In the genomic region with DNA sequence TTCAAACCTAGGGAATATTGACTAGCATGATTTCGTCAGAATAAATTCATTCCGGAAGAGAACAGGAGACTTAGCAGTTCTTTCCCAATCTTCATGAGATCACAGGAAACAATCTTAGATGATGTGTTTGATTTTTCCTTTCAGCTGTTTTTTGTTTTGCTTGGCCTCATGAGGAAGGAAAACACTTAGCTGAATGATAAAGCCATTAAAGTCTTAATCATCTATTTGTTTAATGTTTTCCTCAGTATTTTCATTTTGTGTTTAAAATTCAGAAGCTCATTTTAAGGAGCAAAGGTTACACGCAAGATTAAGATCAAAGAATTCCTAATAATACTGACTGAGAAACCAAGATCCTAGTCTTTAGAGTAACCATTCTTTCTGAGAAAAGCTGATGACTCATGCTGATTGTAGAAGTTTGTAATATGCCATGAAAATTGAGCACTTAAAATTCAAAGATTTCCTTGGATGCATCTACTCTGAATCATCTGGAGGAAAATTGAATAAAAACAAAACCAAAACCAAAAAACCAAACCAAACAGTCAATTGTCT, we compare ENCODE assay signal across 13 cellular contexts. TPM values are rescaled to one million over a fixed set of nuclear protein-coding genes. Genes with fewer than 3 reads are reported as not detected.
A peak's percentile ranks its signal among the peaks of the same experiment; 100 is the strongest.
DNase-seq lines count a peak whose midpoint lies in the region; ATAC-seq and TF ChIP-seq lines count a peak whose summit lies in the region.
"Had no signal": no experiment of that assay in that cellular context is flagged by ENCODE, and none has a peak within 500 bp of the region (broad histone marks: within the 10 kb centered on the region; RNA-seq: fewer than 3 reads in every experiment).

No MANE protein-coding gene starts in this region.

- H4K8ac ChIP-seq in mesenchymal stem cell (ENCODE audit: low read length), result no peak overlapping the region

- H3K4me1 ChIP-seq in mesenchymal stem cell (ENCODE audit: control insufficient read depth, insufficient read depth, low read depth, low read length), result peaks cover 4% of the 10 kb centered on the region

- no peak overlapping the region for H2AK5ac ChIP-seq in mesenchymal stem cell (ENCODE audit: low read length, severe bottlenecking)

- H2BK5ac ChIP-seq in mesenchymal stem cell (ENCODE audit: low read depth, low read length, poor library complexity, severe bottlenecking), result no peak overlapping the region

- H2BK12ac ChIP-seq in mesenchymal stem cell (ENCODE audit: low read length in 2 of 2), result no peak overlapping the region

- no peaks in the 10 kb centered on the region for H3K9me3 ChIP-seq in mesenchymal stem cell (ENCODE audit: control insufficient read depth, low read length)
- H3K9me3 ChIP-seq: HAP-1, right lobe of liver had no signal

- H3K14ac ChIP-seq in mesenchymal stem cell (ENCODE audit: low read length in 2 of 2), result no peak overlapping the region

- H3K36me3 ChIP-seq in mesenchymal stem cell (ENCODE audit: control insufficient read depth in 1 of 2, insufficient read depth in 2 of 2, low read depth in 1 of 2, low read length in 2 of 2), result no peaks in the 10 kb centered on the region
- H3K36me3 ChIP-seq: HAP-1, right lobe of liver had no signal

- no peak overlapping the region for H2AFZ ChIP-seq in mesenchymal stem cell (ENCODE audit: low read depth, low read length)

- TF ChIP-seq RAD21 in Ishikawa (IDR thresholded peaks at IDR 0.05; ENCODE audit: low read depth), result no peak

- no peak overlapping the region for H2BK120ac ChIP-seq in mesenchymal stem cell (ENCODE audit: low read depth, low read length)

- H2BK15ac ChIP-seq in mesenchymal stem cell (ENCODE audit: low read depth, poor library complexity, severe bottlenecking), result no peak overlapping the region

- H3K4me2 ChIP-seq in mesenchymal stem cell (ENCODE audit: low read length, poor library complexity, severe bottlenecking), result no peak overlapping the region

- peak; percentile 69 for TF ChIP-seq EP300 in Ishikawa (IDR thresholded peaks at IDR 0.05; ENCODE audit: borderline replicate concordance)

- peak overlapping the region in 1 of 2 experiments; percentile 26 for H3K4ac ChIP-seq in mesenchymal stem cell (ENCODE audit: low read depth in 1 of 2, low read length in 2 of 2)

- no peak overlapping the region for H4K91ac ChIP-seq in mesenchymal stem cell (ENCODE audit: low read length)

- no peak for ATAC-seq in GM18498 (IDR thresholded peaks at IDR 0.05; ENCODE audit: unreplicated experiment)
- ATAC-seq: left lobe of liver, right lobe of liver had no signal

- DNase-seq in AG20443 (ENCODE audit: low spot score), result peak; percentile 55
- DNase-seq in cardiac fibroblast (ENCODE audit: low read depth in 2 of 2), result peak; percentile 56 to 94
- DNase-seq in mesenchymal stem cell, result peak; percentile 92
- no peak for DNase-seq in T-helper 1 cell
- no peak for DNase-seq in NCI-H2107 treated with DMSO at 0.1 percent for 48 hours (lab: John Stamatoyannopoulos, UW; ENCODE audit: unreplicated experiment)
- no peak for DNase-seq in stimulated activated CD4-positive, alpha-beta T cell treated with anti-CD3 and anti-CD28 coated beads, Interleukin-4, amount 100 ng/mL, for 4 hours
- DNase-seq: effector memory CD4-positive, alpha-beta T cell; NCI-H345; right lobe of liver had no signal

- no peaks in the 10 kb centered on the region for H3K79me1 ChIP-seq in mesenchymal stem cell (replicated peaks; ENCODE audit: low read length, poor library complexity, severe bottlenecking)

- no peaks in the 10 kb centered on the region for H3K27me3 ChIP-seq in mesenchymal stem cell (ENCODE audit: control insufficient read depth in 1 of 2, insufficient read depth in 1 of 2, low read length in 2 of 2)
- H3K27me3 ChIP-seq: right lobe of liver had no signal

- no peak overlapping the region for H3K23ac ChIP-seq in mesenchymal stem cell (ENCODE audit: low read length in 2 of 2)

- H3K4me3 ChIP-seq in cardiac fibroblast (replicated peaks in 1 of 2; ENCODE audit: low read depth in 2 of 2, low read length in 2 of 2), result no peak overlapping the region
- peak overlapping the region in 1 of 2 experiments; percentile 46 for H3K4me3 ChIP-seq in mesenchymal stem cell (ENCODE audit: insufficient read depth in 1 of 2, low read depth in 1 of 2, low read length in 2 of 2)
- H3K4me3 ChIP-seq: HAP-1, right lobe of liver had no signal

- no peak for TF ChIP-seq CTCF in cardiac fibroblast (IDR thresholded peaks at IDR 0.05; ENCODE audit: low read depth, low read length)

- WGBS in mesenchymal stem cell, result 0% methylated on average over 1 of the region's 3 CpGs

- H3K18ac ChIP-seq in mesenchymal stem cell (ENCODE audit: low read depth in 1 of 2, low read length in 2 of 2), result no peak overlapping the region

- peak overlapping the region; percentile 90 for H3K27ac ChIP-seq in mesenchymal stem cell (ENCODE audit: low read length, poor library complexity, severe bottlenecking)
- H3K27ac ChIP-seq: right lobe of liver had no signal

- H3K9ac ChIP-seq in mesenchymal stem cell (ENCODE audit: low read length), result peak overlapping the region; percentile 84

TF ChIP-seq in Ishikawa, 13 proteins besides CTCF, POLR2A, EP300 and RAD21:
- TF ChIP-seq YY1 (IDR thresholded peaks at IDR 0.05; ENCODE audit: low read depth) (no peak), USF1 (IDR thresholded peaks at IDR 0.05) (no peak), MAX (IDR thresholded peaks at IDR 0.05) (0 out of 2 replicates have a peak, but pooled peaks have one; percentile 21), FOXM1 (IDR thresholded peaks at IDR 0.05; ENCODE audit: borderline replicate concordance, low read depth) (peak; percentile 64), NFIC (IDR thresholded peaks at IDR 0.05) (0 out of 2 replicates have a peak, but pooled peaks have one; percentile 46)
- TF ChIP-seq, protein P1, sequence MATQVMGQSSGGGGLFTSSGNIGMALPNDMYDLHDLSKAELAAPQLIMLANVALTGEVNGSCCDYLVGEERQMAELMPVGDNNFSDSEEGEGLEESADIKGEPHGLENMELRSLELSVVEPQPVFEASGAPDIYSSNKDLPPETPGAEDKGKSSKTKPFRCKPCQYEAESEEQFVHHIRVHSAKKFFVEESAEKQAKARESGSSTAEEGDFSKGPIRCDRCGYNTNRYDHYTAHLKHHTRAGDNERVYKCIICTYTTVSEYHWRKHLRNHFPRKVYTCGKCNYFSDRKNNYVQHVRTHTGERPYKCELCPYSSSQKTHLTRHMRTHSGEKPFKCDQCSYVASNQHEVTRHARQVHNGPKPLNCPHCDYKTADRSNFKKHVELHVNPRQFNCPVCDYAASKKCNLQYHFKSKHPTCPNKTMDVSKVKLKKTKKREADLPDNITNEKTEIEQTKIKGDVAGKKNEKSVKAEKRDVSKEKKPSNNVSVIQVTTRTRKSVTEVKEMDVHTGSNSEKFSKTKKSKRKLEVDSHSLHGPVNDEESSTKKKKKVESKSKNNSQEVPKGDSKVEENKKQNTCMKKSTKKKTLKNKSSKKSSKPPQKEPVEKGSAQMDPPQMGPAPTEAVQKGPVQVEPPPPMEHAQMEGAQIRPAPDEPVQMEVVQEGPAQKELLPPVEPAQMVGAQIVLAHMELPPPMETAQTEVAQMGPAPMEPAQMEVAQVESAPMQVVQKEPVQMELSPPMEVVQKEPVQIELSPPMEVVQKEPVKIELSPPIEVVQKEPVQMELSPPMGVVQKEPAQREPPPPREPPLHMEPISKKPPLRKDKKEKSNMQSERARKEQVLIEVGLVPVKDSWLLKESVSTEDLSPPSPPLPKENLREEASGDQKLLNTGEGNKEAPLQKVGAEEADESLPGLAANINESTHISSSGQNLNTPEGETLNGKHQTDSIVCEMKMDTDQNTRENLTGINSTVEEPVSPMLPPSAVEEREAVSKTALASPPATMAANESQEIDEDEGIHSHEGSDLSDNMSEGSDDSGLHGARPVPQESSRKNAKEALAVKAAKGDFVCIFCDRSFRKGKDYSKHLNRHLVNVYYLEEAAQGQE (IDR thresholded peaks at IDR 0.05; ENCODE audit: low read depth), result no peak

RNA-seq across cellular contexts. Expression of gene TBC1D19, which starts 15.4 kb away (rescaled TPM):
- polyA plus RNA-seq in mesenchymal stem cell (2013, experiment 1 of 2), result 8.3 TPM
- polyA plus RNA-seq in mesenchymal stem cell (2013, experiment 2 of 2), result 9.4 TPM

Comparison
In these comparisons a context has a peak if more than half of its experiments do, and no peak if none do; other contexts are left out.
1. DNase-seq: peak in AG20443 (single experiment), cardiac fibroblast (2 of 2) and mesenchymal stem cell (single experiment); none in T-helper 1 cell (0 of 5), NCI-H2107 treated with DMSO at 0.1 percent for 48 hours (single experiment) and stimulated activated CD4-positive, alpha-beta T cell treated with anti-CD3 and anti-CD28 coated beads, Interleukin-4, amount 100 ng/mL, for 4 hours (0 of 2).